8 cellular contexts compared by ENCODE assay signal in the genomic region with DNA sequence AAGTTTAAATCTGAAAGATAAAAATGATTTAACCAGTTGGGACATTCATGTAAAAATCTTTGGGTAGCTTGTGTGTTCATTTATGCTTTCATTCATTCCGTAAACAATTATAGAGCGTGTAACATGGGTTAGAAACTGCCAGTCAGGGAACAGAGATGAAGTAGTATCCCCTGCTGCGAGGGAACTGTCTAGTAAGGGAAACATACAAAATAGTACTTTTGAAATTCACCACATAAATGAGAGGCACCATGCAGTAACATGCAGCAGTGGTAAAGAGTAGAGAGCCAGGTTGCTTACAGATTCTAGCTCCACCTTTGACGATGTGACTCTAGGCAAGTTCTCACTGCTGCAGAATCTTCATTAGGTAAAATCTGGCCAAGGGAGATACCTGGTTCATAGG. TPM values are rescaled to one million over a fixed set of nuclear protein-coding genes. Genes with fewer than 3 reads are reported as not detected.
DNase-seq lines count a peak whose midpoint lies in the region; ATAC-seq, FAIRE-seq and TF ChIP-seq lines count a peak whose summit lies in the region.

No MANE protein-coding gene starts in this region.

- POLR2A ChIA-PET in naive thymus-derived CD4-positive, alpha-beta T cell (lab: Charles Lee) = interaction anchor here (0.7 to 6.0 kb wide), 12 partner anchors 8 to 464 kb away, joined by 3 to 159 read pairs (median 6); a partner anchor contains a TSS

- no peak for TF ChIP-seq CTCF in breast epithelium (IDR thresholded peaks at IDR 0.05)

- H3K27ac ChIP-seq in KOPT-K1 (ENCODE audit: low read depth, low read length, poor library complexity, severe bottlenecking) (peak overlapping the region; percentile 85), breast epithelium (no peak overlapping the region)
- peak overlapping the region; percentile 92 for H3K27ac ChIP-seq in naive thymus-derived CD4-positive, alpha-beta T cell (ENCODE audit: low read depth, low read length)

- peak overlapping the region; percentile 93 to 100 (median 98) for H3K27ac Mint-ChIP-seq in naive thymus-derived CD4-positive, alpha-beta T cell

- H3K9me3 ChIP-seq in KOPT-K1 (ENCODE audit: insufficient read depth, low read length, poor library complexity, severe bottlenecking) (no peaks in the 10 kb centered on the region), breast epithelium (no peaks in the 10 kb centered on the region)
- H3K9me3 ChIP-seq in naive thymus-derived CD4-positive, alpha-beta T cell (ENCODE audit: control insufficient read depth in 2 of 3, low read length in 3 of 3) = no peaks in the 10 kb centered on the region

- H3K4me1 Mint-ChIP-seq in naive thymus-derived CD4-positive, alpha-beta T cell = peaks cover 12 to 48% (median 39%) of the 10 kb centered on the region in 7 donors

- H3K4me1 ChIP-seq in breast epithelium = no peaks in the 10 kb centered on the region
- peaks cover 11 to 15% of the 10 kb centered on the region in 2 donors for H3K4me1 ChIP-seq in naive thymus-derived CD4-positive, alpha-beta T cell (ENCODE audit: control insufficient read depth in 2 of 2, insufficient read depth in 2 of 2, low read length in 2 of 2)

- H3K36me3 ChIP-seq in KOPT-K1 (ENCODE audit: insufficient read depth, low read length) (peaks cover 17% of the 10 kb centered on the region; the same call in 1 of the 2 replicates), breast epithelium (no peaks in the 10 kb centered on the region)
- H3K36me3 ChIP-seq in naive thymus-derived CD4-positive, alpha-beta T cell (ENCODE audit: control insufficient read depth in 2 of 3, insufficient read depth in 3 of 3, low read length in 3 of 3) = peaks cover 0 to 6% (median 0%) of the 10 kb centered on the region in 3 experiments

- peak overlapping the region; percentile 68 to 92 (median 72) for H3K4me3 ChIP-seq in breast epithelium
- H3K4me3 ChIP-seq in naive thymus-derived CD4-positive, alpha-beta T cell (ENCODE audit: low read length) = peak overlapping the region; percentile 87

- H3K4me3 Mint-ChIP-seq in naive thymus-derived CD4-positive, alpha-beta T cell = peak overlapping the region; percentile 94 to 99 (median 98)

- ATAC-seq in naive thymus-derived CD4-positive, alpha-beta T cell = peak; percentile 13
- ATAC-seq in GM18873 (IDR thresholded peaks at IDR 0.05; ENCODE audit: low FRiP score, unreplicated experiment) = no peak
- ATAC-seq in HG03378 (IDR thresholded peaks at IDR 0.05; ENCODE audit: unreplicated experiment) = no peak

- intact Hi-C loops in breast epithelium (cut with DNase I; ENCODE audit: low total_unique reads) = no loop called here
- intact Hi-C loops in naive thymus-derived CD4-positive, alpha-beta T cell (cut with micrococcal nuclease) = loop anchor here in 1 of 2 donors (1.0 to 10.0 kb wide), 3 partner anchors 8 to 466 kb away; a partner anchor contains a TSS

- no peaks in the 10 kb centered on the region for H3K9me3 Mint-ChIP-seq in naive thymus-derived CD4-positive, alpha-beta T cell

- DNase-seq in COR-L47 (lab: John Stamatoyannopoulos, UW) (peak; percentile 7), breast epithelium (ENCODE audit: low spot score in 2 of 2) (no peak), 8988T (no peak), RCC 7860 (ENCODE audit: low spot score) (no peak)
- DNase-seq in naive thymus-derived CD4-positive, alpha-beta T cell = peak in 7 of 9 donors; percentile 23 to 59 (median 42)

- TF ChIP-seq POLR2A in breast epithelium (IDR thresholded peaks at IDR 0.05) = no peak

- CTCF ChIA-PET in naive thymus-derived CD4-positive, alpha-beta T cell (lab: Charles Lee) = interaction anchor here (1.0 to 4.5 kb wide), 3 partner anchors 12 to 73 kb away, joined by 3 to 39 read pairs (median 4); no protein-coding TSS in a partner anchor

- FAIRE-seq in RCC 7860 (lab: Jason Lieb, UNC) = no peak

- peaks cover 0 to 12% (median 0%) of the 10 kb centered on the region in 5 donors for H3K36me3 Mint-ChIP-seq in naive thymus-derived CD4-positive, alpha-beta T cell

- H3K27me3 ChIP-seq in breast epithelium = no peaks in the 10 kb centered on the region
- no peaks in the 10 kb centered on the region for H3K27me3 ChIP-seq in naive thymus-derived CD4-positive, alpha-beta T cell (ENCODE audit: control insufficient read depth in 2 of 2, insufficient read depth in 2 of 2, low read length in 2 of 2)

- no peaks in the 10 kb centered on the region for H3K27me3 Mint-ChIP-seq in naive thymus-derived CD4-positive, alpha-beta T cell

RNA-seq across cellular contexts. Expression of a gene that starts 0.9 kb away (rescaled TPM):
- 10 to 100 TPM in 1 of 3 donors, 1 to 10 TPM in 2; 6.2 to 10.8 (median 9.8) TPM for total RNA-seq in breast epithelium
- 10 to 100 TPM in 4 of 5 experiments, 1 to 10 TPM in 1; 9.6 to 17.3 (median 14.6) TPM for total RNA-seq in naive thymus-derived CD4-positive, alpha-beta T cell
- polyA plus RNA-seq in naive thymus-derived CD4-positive, alpha-beta T cell = 10 to 100 TPM in 1 of 2 donors, 1 to 10 TPM in 1; 4.5 to 14.5 TPM

RNA-seq across cellular contexts. Expression of a gene that starts 1.2 kb away (rescaled TPM):
- total RNA-seq in breast epithelium = 1 to 10 TPM; 2.0 to 5.1 (median 3.5) TPM
- total RNA-seq in naive thymus-derived CD4-positive, alpha-beta T cell = 10 to 100 TPM in 1 of 5 experiments, 1 to 10 TPM in 4; 3.4 to 44.2 (median 4.1) TPM
- 1 to 10 TPM; 1.7 to 3.0 TPM for polyA plus RNA-seq in naive thymus-derived CD4-positive, alpha-beta T cell

Comparison
In these comparisons a context has a peak if more than half of its experiments do, and no peak if none do; other contexts are left out.
1. DNase-seq: peak in COR-L47 (single experiment) and naive thymus-derived CD4-positive, alpha-beta T cell (7 of 9); none in breast epithelium (0 of 2), 8988T (single experiment) and RCC 7860 (single experiment).
2. H3K27ac ChIP-seq: peak in KOPT-K1 (single experiment) and naive thymus-derived CD4-positive, alpha-beta T cell (single experiment); none in breast epithelium (0 of 2).